10 cellular contexts compared by ENCODE assay signal in genomic region chr15:40937762-40938529, GRCh38. TPM values are rescaled to one million over a fixed set of nuclear protein-coding genes. Genes with fewer than 3 reads are reported as not detected.
DNase-seq lines count a peak whose midpoint lies in the region; ATAC-seq, FAIRE-seq and TF ChIP-seq lines count a peak whose summit lies in the region.
"Had no signal": no experiment of that assay in that cellular context is flagged by ENCODE, and none has a peak within 500 bp of the region (broad histone marks: within the 10 kb centered on the region; RNA-seq: fewer than 3 reads in every experiment).

No MANE protein-coding gene starts in this region.

- H3K9me3 Mint-ChIP-seq in CD4-positive, alpha-beta T cell: no peaks in the 10 kb centered on the region

- H3K4me1 Mint-ChIP-seq in CD4-positive, alpha-beta T cell (ENCODE audit: low read depth): peaks cover 24% of the 10 kb centered on the region

- H4K20me1 ChIP-seq in GM12878 (ENCODE audit: control insufficient read depth, insufficient read depth): no peaks in the 10 kb centered on the region

- H3K27ac Mint-ChIP-seq in CD4-positive, alpha-beta T cell: peak overlapping the region; percentile 51

- TF ChIP-seq POLR2A in GM12878 (IDR thresholded peaks at IDR 0.05; ENCODE audit: low read depth, low read length): no peak

- H3K36me3 ChIP-seq in GM12878 (ENCODE audit: control insufficient read depth in 2 of 2, insufficient read depth in 2 of 2, low read length in 1 of 2): no peaks in the 10 kb centered on the region

- CTCF ChIA-PET in CD4-positive, alpha-beta T cell (lab: Charles Lee): no interaction called here
- CTCF ChIA-PET in GM12878 (lab: Yijun Ruan, JAX): interaction anchor here (5.2 kb wide), 1 partner anchor 86 kb away, joined by 43 read pairs; no protein-coding TSS in a partner anchor

- WGBS in GM12878 (ENCODE audit: insufficient coverage, insufficient replicate concordance, low lambda C conversion rate, missing lambda C conversion rate): 65% methylated on average over 19 of the region's 19 CpGs

- RAD21 ChIA-PET in GM12878 (lab: Charles Lee; ENCODE audit: unreplicated experiment): no interaction called here

- no peak overlapping the region for H2AFZ ChIP-seq in GM12878 (ENCODE audit: control insufficient read depth, low read depth, low read length)

- DNase-seq in CD4-positive, alpha-beta T cell: no peak
- DNase-seq in HT1080 (ENCODE audit: low read depth): peak; percentile 67
- no peak for DNase-seq in GM12878 (ENCODE audit: low read depth, low spot score)
- DNase-seq in lung microvascular endothelial cell (ENCODE audit: low read depth in 2 of 2): peak; percentile 42 to 69
- no peak for DNase-seq in OCI-M1 (lab: John Stamatoyannopoulos, UW)
- no peak for DNase-seq in ecto neural progenitor cell (ENCODE audit: low spot score)
- DNase-seq: stimulated activated CD4-positive, alpha-beta T cell treated with anti-CD3 and anti-CD28 coated beads, Interleukin-12 subunit alpha, Interleukin-12 subunit beta, amount 100 ng/mL, for 4 hours had no signal

- H3K27me3 ChIP-seq in CD4-positive, alpha-beta T cell (ENCODE audit: control insufficient read depth, insufficient read depth, low read length): no peaks in the 10 kb centered on the region
- no peaks in the 10 kb centered on the region for H3K27me3 ChIP-seq in GM12878 (replicated peaks in 1 of 2; ENCODE audit: control insufficient read depth in 2 of 2, insufficient read depth in 2 of 2, low read length in 1 of 2)

- TF ChIP-seq EP300 in GM12878 (IDR thresholded peaks at IDR 0.05; ENCODE audit: borderline replicate concordance in 1 of 2, control insufficient read depth in 1 of 2, low read depth in 2 of 2, low read length in 2 of 2): no peak

- peaks cover 8% of the 10 kb centered on the region for H3K27me3 Mint-ChIP-seq in CD4-positive, alpha-beta T cell

- H3K79me2 ChIP-seq in GM12878 (ENCODE audit: control insufficient read depth, insufficient read depth, low read length): no peaks in the 10 kb centered on the region

- no peak overlapping the region for H3K4me3 ChIP-seq in GM12878

- intact Hi-C loops in CD4-positive, alpha-beta T cell (cut with DNase I, micrococcal nuclease): no loop called here
- intact Hi-C loops in GM12878 (cut with micrococcal nuclease; ENCODE audit: unreplicated experiment): no loop called here

- no peak for FAIRE-seq in GM12878 (lab: Jason Lieb, UNC)
- FAIRE-seq: colon had no signal

- SMC1A ChIA-PET in GM12878 (lab: Charles Lee; ENCODE audit: uncharacterized antibody, unreplicated experiment): interaction anchor here (0.6 to 1.0 kb wide), 2 partner anchors 66 to 79 kb away, joined by 3 read pairs; no protein-coding TSS in a partner anchor

- no peaks in the 10 kb centered on the region for H3K9me3 ChIP-seq in CD4-positive, alpha-beta T cell (ENCODE audit: control insufficient read depth, low read length)
- H3K9me3 ChIP-seq in GM12878 (replicated peaks; ENCODE audit: control insufficient read depth, insufficient read depth, low read length): no peaks in the 10 kb centered on the region

- peaks cover 23% of the 10 kb centered on the region for H3K4me1 ChIP-seq in GM12878 (ENCODE audit: control insufficient read depth, insufficient read depth, low read length)

- no TSS peak for BruUV-seq in GM12878 (replicated peaks; lab: Mats Ljungman, UMichigan)

- in situ Hi-C loops in GM12878 (cut with MboI): no loop called here

- POLR2A ChIA-PET in CD4-positive, alpha-beta T cell (lab: Charles Lee): no interaction called here
- POLR2A ChIA-PET in GM12878 (lab: Charles Lee): interaction anchor here (0.6 kb wide), 1 partner anchor 160 kb away, joined by 3 read pairs; no protein-coding TSS in a partner anchor

- H3K4me2 ChIP-seq in GM12878 (ENCODE audit: control insufficient read depth, insufficient read depth): no peak overlapping the region

- H3K27ac ChIP-seq in CD4-positive, alpha-beta T cell (ENCODE audit: low read depth, low read length): no peak overlapping the region
- no peak overlapping the region for H3K27ac ChIP-seq in GM12878 (ENCODE audit: control insufficient read depth, insufficient read depth)

- TF ChIP-seq CTCF in CD4-positive, alpha-beta T cell (IDR thresholded peaks at IDR 0.05): peak; percentile 45
- TF ChIP-seq CTCF in GM12878 (IDR thresholded peaks at IDR 0.05 in 2 of 3, conservative IDR thresholded peaks at IDR 0.05 in 1 of 3; ENCODE audit: control insufficient read depth in 2 of 3, extremely low read depth in 1 of 3, insufficient read depth in 1 of 3, low read depth in 3 of 3, low read length in 3 of 3): peak in 2 of 3 experiments; percentile 26 to 38; a peak in 3 of 6 replicates

- H3K9ac ChIP-seq in GM12878 (ENCODE audit: control insufficient read depth, insufficient read depth, low read length): no peak overlapping the region

- peak; percentile 47 for ATAC-seq in CD4-positive, alpha-beta T cell (ENCODE audit: poor library complexity)
- no peak for ATAC-seq in GM12878
- no peak for ATAC-seq in activated CD4-positive, CD25-positive, alpha-beta regulatory T cell treated with anti-CD3 and anti-CD28 coated beads, Interleukin-2, amount 50 U/mL, for 24 hours
- no peak for ATAC-seq in HG03097 (IDR thresholded peaks at IDR 0.05; ENCODE audit: low FRiP score, unreplicated experiment)

- no peak overlapping the region for H3K4me3 Mint-ChIP-seq in CD4-positive, alpha-beta T cell

- H3K36me3 Mint-ChIP-seq in CD4-positive, alpha-beta T cell (ENCODE audit: low read depth): no peaks in the 10 kb centered on the region

- no peak for TF ChIP-seq RAD21 in GM12878 (IDR thresholded peaks at IDR 0.05; ENCODE audit: insufficient read depth, low read depth, low read length)

RNA-seq across cellular contexts. Expression of gene DLL4, which starts 8.8 kb away (rescaled TPM):
- total RNA-seq in CD4-positive, alpha-beta T cell: under 1 TPM; 0.11 to 0.14 TPM
- total RNA-seq in HT1080 (2014; rRNA removed; shearing (Covaris generic)): 0.20 and 0.31 TPM in 2 replicates
- 0.14 TPM in 1 of 2 replicates, not detected in the other for polyA plus RNA-seq in HT1080 (2015; cell fraction: cytosol; rRNA removed)
- 0.03 TPM in 1 of 2 replicates, not detected in the other for polyA plus RNA-seq in HT1080 (2015; cell fraction: nucleus; rRNA removed)
- total RNA-seq in GM12878 (2013; cell fraction: nucleolus; rRNA removed): 8.1 and 8.2 TPM in 2 replicates
- 0.05 TPM in 1 of 2 replicates, not detected in the other for total RNA-seq in GM12878 (2014; rRNA removed)
- 0.04 TPM in 1 of 2 replicates, not detected in the other for total RNA-seq in GM12878 (2014; rRNA removed; fragmentation: Illumina TruSeq; extraction: Trizol)
- total RNA-seq in GM12878 (2021): 0.08 TPM in 1 of 2 replicates, not detected in the other
- not detected for polyA plus RNA-seq in GM12878 (2011; ENCODE audit: low read depth)
- polyA plus RNA-seq in GM12878 (2011; rRNA removed): 0.10 and 0.12 TPM in 2 replicates
- polyA plus RNA-seq in GM12878 (2011; cell fraction: cytosol; rRNA removed): 0.27 TPM in 2 replicates
- polyA plus RNA-seq in GM12878 (2011; cell fraction: nucleus; rRNA removed): 0.69 and 0.99 TPM in 2 replicates
- 0.07 and 0.13 TPM in 2 replicates for polyA plus RNA-seq in GM12878 (2012)
- not detected in 2 replicates for polyA plus RNA-seq in GM12878 (2014; fragmentation: Illumina TruSeq; extraction: Trizol)
- not detected for polyA plus RNA-seq in GM12878 (2014; fragmentation: Nextera tagmentation; extraction: Ambion mirVana)
- polyA plus RNA-seq in GM12878 (2014; rRNA removed): 0.06 TPM in 1 of 2 replicates, not detected in the other
- under 1 TPM in 1 of 2 experiments, not detected in 1; 0.16 TPM for polyA plus RNA-seq in GM12878 (2016; fragmentation: Nextera tagmentation; extraction: Ambion mirVana)
- polyA minus RNA-seq in GM12878 (2011; rRNA and poly(A)+ RNA removed): 0.15 and 0.37 TPM in 2 replicates
- polyA minus RNA-seq in GM12878 (2011; cell fraction: cytosol; rRNA and poly(A)+ RNA removed): not detected in 2 replicates
- 0.38 and 0.48 TPM in 2 replicates for polyA minus RNA-seq in GM12878 (2011; cell fraction: nucleus; rRNA and poly(A)+ RNA removed)
- total RNA-seq in lung microvascular endothelial cell: 48.0 and 75.2 TPM in 2 replicates

RNA-seq across cellular contexts. Expression of gene CHAC1, which starts 15.3 kb away (rescaled TPM):
- total RNA-seq in CD4-positive, alpha-beta T cell: under 1 TPM; 0.42 to 0.47 TPM
- 9.4 and 11.8 TPM in 2 replicates for total RNA-seq in HT1080 (2014; rRNA removed; shearing (Covaris generic))
- polyA plus RNA-seq in HT1080 (2015; cell fraction: cytosol; rRNA removed): 49.8 and 50.7 TPM in 2 replicates
- polyA plus RNA-seq in HT1080 (2015; cell fraction: nucleus; rRNA removed): 39.4 and 43.4 TPM in 2 replicates
- total RNA-seq in GM12878 (2013; cell fraction: nucleolus; rRNA removed): 3.4 and 4.0 TPM in 2 replicates
- total RNA-seq in GM12878 (2014; rRNA removed) (4.7 and 4.9 TPM in 2 replicates), GM12878 (2014; rRNA removed; fragmentation: Illumina TruSeq; extraction: Trizol) (2.0 and 2.1 TPM in 2 replicates), GM12878 (2021) (3.8 and 4.7 TPM in 2 replicates), lung microvascular endothelial cell (2.4 and 4.8 TPM in 2 replicates)
- polyA plus RNA-seq in GM12878 (2011; ENCODE audit: low read depth): 6.4 TPM
- polyA plus RNA-seq in GM12878 (2011; rRNA removed) (1.9 and 2.8 TPM in 2 replicates), GM12878 (2014; fragmentation: Illumina TruSeq; extraction: Trizol) (0.68 and 1.8 TPM in 2 replicates), GM12878 (2014; fragmentation: Nextera tagmentation; extraction: Ambion mirVana) (under 1 TPM; 0.37 to 0.73 TPM), GM12878 (2014; rRNA removed) (5.7 and 5.9 TPM in 2 replicates), GM12878 (2016; fragmentation: Nextera tagmentation; extraction: Ambion mirVana) (1 to 10 TPM; 3.9 to 4.8 TPM)
- polyA plus RNA-seq in GM12878 (2011; cell fraction: cytosol; rRNA removed): 7.0 and 7.3 TPM in 2 replicates
- 4.0 and 7.6 TPM in 2 replicates for polyA plus RNA-seq in GM12878 (2011; cell fraction: nucleus; rRNA removed)
- polyA plus RNA-seq in GM12878 (2012): 8.1 and 11.6 TPM in 2 replicates
- polyA minus RNA-seq in GM12878 (2011; rRNA and poly(A)+ RNA removed): 4.8 and 8.7 TPM in 2 replicates
- polyA minus RNA-seq in GM12878 (2011; cell fraction: cytosol; rRNA and poly(A)+ RNA removed): 5.0 and 5.9 TPM in 2 replicates
- 7.1 and 9.2 TPM in 2 replicates for polyA minus RNA-seq in GM12878 (2011; cell fraction: nucleus; rRNA and poly(A)+ RNA removed)

RNA-seq across cellular contexts. Expression of gene VPS18, which starts 43.7 kb away (rescaled TPM):
- 10 to 100 TPM; 20.8 to 21.7 TPM for total RNA-seq in CD4-positive, alpha-beta T cell
- 36.4 and 36.8 TPM in 2 replicates for total RNA-seq in HT1080 (2014; rRNA removed; shearing (Covaris generic))
- 9.6 and 10.6 TPM in 2 replicates for polyA plus RNA-seq in HT1080 (2015; cell fraction: cytosol; rRNA removed)
- polyA plus RNA-seq in HT1080 (2015; cell fraction: nucleus; rRNA removed): 20.4 and 21.3 TPM in 2 replicates
- 18.9 and 20.9 TPM in 2 replicates for total RNA-seq in GM12878 (2013; cell fraction: nucleolus; rRNA removed)
- total RNA-seq in GM12878 (2014; rRNA removed) (18.3 and 18.5 TPM in 2 replicates), GM12878 (2014; rRNA removed; fragmentation: Illumina TruSeq; extraction: Trizol) (9.0 and 10.0 TPM in 2 replicates), GM12878 (2021) (19.8 and 20.3 TPM in 2 replicates), lung microvascular endothelial cell (32.9 and 41.5 TPM in 2 replicates)
- 5.9 TPM for polyA plus RNA-seq in GM12878 (2011; ENCODE audit: low read depth)
- polyA plus RNA-seq in GM12878 (2011; rRNA removed) (4.3 and 9.7 TPM in 2 replicates), GM12878 (2014; fragmentation: Illumina TruSeq; extraction: Trizol) (3.8 and 7.9 TPM in 2 replicates), GM12878 (2014; fragmentation: Nextera tagmentation; extraction: Ambion mirVana) (1 to 10 TPM in 1 of 2 experiments, under 1 TPM in 1; 0.71 to 1.7 TPM), GM12878 (2014; rRNA removed) (11.3 and 12.7 TPM in 2 replicates), GM12878 (2016; fragmentation: Nextera tagmentation; extraction: Ambion mirVana) (10 to 100 TPM; 16.0 to 20.4 TPM)
- 14.5 and 17.7 TPM in 2 replicates for polyA plus RNA-seq in GM12878 (2011; cell fraction: cytosol; rRNA removed)
- 18.8 and 21.0 TPM in 2 replicates for polyA plus RNA-seq in GM12878 (2011; cell fraction: nucleus; rRNA removed)
- polyA plus RNA-seq in GM12878 (2012): 10.1 and 11.1 TPM in 2 replicates
- polyA minus RNA-seq in GM12878 (2011; rRNA and poly(A)+ RNA removed): 30.4 and 40.0 TPM in 2 replicates
- polyA minus RNA-seq in GM12878 (2011; cell fraction: cytosol; rRNA and poly(A)+ RNA removed): 13.0 and 13.4 TPM in 2 replicates
- polyA minus RNA-seq in GM12878 (2011; cell fraction: nucleus; rRNA and poly(A)+ RNA removed): 8.7 and 17.9 TPM in 2 replicates

Comparison
In these comparisons a context has a peak if more than half of its experiments do, and no peak if none do; other contexts are left out.
1. DNase-seq: peak in HT1080 (single experiment) and lung microvascular endothelial cell (2 of 2); none in CD4-positive, alpha-beta T cell (0 of 10), GM12878 (single experiment), OCI-M1 (single experiment) and ecto neural progenitor cell (single experiment).